Comparison of ENCODE assay signal across 8 cellular contexts in the genomic region with DNA sequence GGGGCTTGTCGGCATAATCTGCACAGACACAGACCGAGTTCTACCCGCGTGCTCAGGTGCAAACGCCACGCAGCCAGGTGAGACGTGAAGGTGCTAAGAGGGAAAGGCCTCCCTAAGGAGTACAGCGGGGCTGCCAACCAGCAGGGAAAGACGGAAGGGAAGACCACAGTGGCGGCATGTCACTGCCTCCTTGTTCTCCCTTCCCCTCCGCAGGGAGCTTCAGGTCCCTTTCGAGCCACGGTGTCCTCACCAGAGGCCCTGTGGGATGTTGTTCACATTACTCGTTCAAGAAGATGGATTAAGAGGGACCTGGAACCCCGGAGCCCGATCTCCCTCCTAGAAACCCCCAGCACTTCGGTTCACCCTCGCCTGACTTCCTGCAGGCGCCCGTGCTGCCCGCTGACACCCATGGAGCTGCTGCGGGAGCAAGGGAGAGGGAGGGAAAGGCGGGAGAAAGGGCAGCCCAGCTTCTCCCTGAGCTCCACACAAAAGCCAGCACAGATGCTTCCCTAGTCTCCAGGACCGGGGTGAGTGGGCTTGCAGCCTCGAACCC. TPM values are rescaled to one million over a fixed set of nuclear protein-coding genes. Genes with fewer than 3 reads are reported as not detected.
A peak's percentile ranks its signal among the peaks of the same experiment; 100 is the strongest.
DNase-seq lines count a peak whose midpoint lies in the region; ATAC-seq and TF ChIP-seq lines count a peak whose summit lies in the region.

No MANE protein-coding gene starts in this region.

- H3K4me1 Mint-ChIP-seq in activated T-cell treated with anti-CD3 and anti-CD28 coated beads, Interleukin-2, amount 50 U/mL, for 4 hours (ENCODE audit: low read depth), result peaks cover 22% of the 10 kb centered on the region
- H3K4me1 Mint-ChIP-seq in activated CD8-positive, alpha-beta T cell treated with anti-CD3 and anti-CD28 coated beads, Interleukin-2, amount 10 ng/mL, durations not matched to agents 7 days and 5 days (ENCODE audit: low read depth), result peaks cover 45% of the 10 kb centered on the region
- H3K4me1 Mint-ChIP-seq in glutamatergic neuron (ENCODE audit: low read depth, unreplicated experiment) (peaks cover 5% of the 10 kb centered on the region), progenitor cell of endocrine pancreas (ENCODE audit: low read depth) (peaks cover 14% of the 10 kb centered on the region)

- TF ChIP-seq CTCF in glutamatergic neuron (IDR thresholded peaks at IDR 0.05; ENCODE audit: partially characterized antibody, unreplicated experiment) (no peak), progenitor cell of endocrine pancreas (IDR thresholded peaks at IDR 0.05; ENCODE audit: unreplicated experiment) (no peak)

- H3K27me3 Mint-ChIP-seq in activated T-cell treated with anti-CD3 and anti-CD28 coated beads, Interleukin-2, amount 50 U/mL, for 4 hours (ENCODE audit: low read depth), result no peaks in the 10 kb centered on the region
- H3K27me3 Mint-ChIP-seq in activated CD8-positive, alpha-beta T cell treated with anti-CD3 and anti-CD28 coated beads, Interleukin-2, amount 10 ng/mL, durations not matched to agents 7 days and 5 days (ENCODE audit: low read depth), result no peaks in the 10 kb centered on the region
- H3K27me3 Mint-ChIP-seq in glutamatergic neuron (ENCODE audit: unreplicated experiment) (no peaks in the 10 kb centered on the region), progenitor cell of endocrine pancreas (no peaks in the 10 kb centered on the region)

- no peaks in the 10 kb centered on the region for H3K9me3 Mint-ChIP-seq in activated T-cell treated with anti-CD3 and anti-CD28 coated beads, Interleukin-2, amount 50 U/mL, for 4 hours
- H3K9me3 Mint-ChIP-seq in activated CD8-positive, alpha-beta T cell treated with anti-CD3 and anti-CD28 coated beads, Interleukin-2, amount 10 ng/mL, durations not matched to agents 7 days and 5 days (ENCODE audit: insufficient read depth), result no peaks in the 10 kb centered on the region
- peaks cover 5% of the 10 kb centered on the region for H3K9me3 Mint-ChIP-seq in glutamatergic neuron (ENCODE audit: unreplicated experiment)
- no peaks in the 10 kb centered on the region for H3K9me3 Mint-ChIP-seq in progenitor cell of endocrine pancreas (ENCODE audit: low read depth)

- CTCF ChIA-PET in activated CD8-positive, alpha-beta T cell treated with anti-CD3 and anti-CD28 coated beads, Interleukin-2, amount 10 ng/mL, durations not matched to agents 7 days and 5 days (lab: Charles Lee), result interaction anchor here (1.5 to 3.4 kb wide), 2 partner anchors 10 to 219 kb away, joined by 4 to 22 read pairs; no protein-coding TSS in a partner anchor

- H3K27ac Mint-ChIP-seq in activated CD8-positive, alpha-beta T cell treated with anti-CD3 and anti-CD28 coated beads, Interleukin-2, amount 10 ng/mL, durations not matched to agents 7 days and 5 days, result peak overlapping the region; percentile 93
- H3K27ac Mint-ChIP-seq in glutamatergic neuron (ENCODE audit: unreplicated experiment), result peak overlapping the region; percentile 71
- H3K27ac Mint-ChIP-seq in progenitor cell of endocrine pancreas, result peak overlapping the region; percentile 95

- DNase-seq in activated T-cell treated with anti-CD3 and anti-CD28 coated beads, Interleukin-2, amount 50 U/mL, for 4 hours, result no peak
- no peak for DNase-seq in activated T-cell treated with anti-CD3 and anti-CD28 coated beads, Interleukin-2, amount 50 U/mL, for 1 hour
- DNase-seq in HT-29 (ENCODE audit: low spot score) (peak; percentile 63), glutamatergic neuron (no peak), progenitor cell of endocrine pancreas (ENCODE audit: low spot score, unreplicated experiment) (no peak), SKM-1 treated with dmso at 0.1 percent for 144 hours (lab: John Stamatoyannopoulos, UW; ENCODE audit: unreplicated experiment) (no peak)
- no peak for DNase-seq in activated CD8-positive, alpha-beta T cell treated with anti-CD3 and anti-CD28 coated beads, Interleukin-2, amount 10 ng/mL, durations not matched to agents 7 days and 5 days

- peaks cover 27% of the 10 kb centered on the region for H3K36me3 Mint-ChIP-seq in activated T-cell treated with anti-CD3 and anti-CD28 coated beads, Interleukin-2, amount 50 U/mL, for 4 hours (ENCODE audit: insufficient read depth)
- H3K36me3 Mint-ChIP-seq in activated CD8-positive, alpha-beta T cell treated with anti-CD3 and anti-CD28 coated beads, Interleukin-2, amount 10 ng/mL, durations not matched to agents 7 days and 5 days (ENCODE audit: low read depth), result peaks cover 76% of the 10 kb centered on the region
- peaks cover 7% of the 10 kb centered on the region for H3K36me3 Mint-ChIP-seq in glutamatergic neuron (ENCODE audit: unreplicated experiment)
- peaks cover 14% of the 10 kb centered on the region for H3K36me3 Mint-ChIP-seq in progenitor cell of endocrine pancreas (ENCODE audit: insufficient read depth)

- POLR2A ChIA-PET in activated CD8-positive, alpha-beta T cell treated with anti-CD3 and anti-CD28 coated beads, Interleukin-2, amount 10 ng/mL, durations not matched to agents 7 days and 5 days (lab: Charles Lee), result interaction anchor here (0.9 to 1.7 kb wide), 2 partner anchors 10 to 17 kb away, joined by 4 to 5 read pairs; no protein-coding TSS in a partner anchor

- ATAC-seq in activated T-cell treated with anti-CD3 and anti-CD28 coated beads, Interleukin-2, amount 50 U/mL, for 4 hours, result peak; percentile 12 to 16
- ATAC-seq in activated CD8-positive, alpha-beta T cell treated with anti-CD3 and anti-CD28 coated beads, Interleukin-2, amount 10 ng/mL, durations not matched to agents 7 days and 5 days, result peak; percentile 22
- ATAC-seq in HG03378 (IDR thresholded peaks at IDR 0.05; ENCODE audit: unreplicated experiment), result no peak

- H3K4me3 Mint-ChIP-seq in activated T-cell treated with anti-CD3 and anti-CD28 coated beads, Interleukin-2, amount 50 U/mL, for 4 hours, result peak overlapping the region; percentile 89
- peak overlapping the region; percentile 90 for H3K4me3 Mint-ChIP-seq in activated CD8-positive, alpha-beta T cell treated with anti-CD3 and anti-CD28 coated beads, Interleukin-2, amount 10 ng/mL, durations not matched to agents 7 days and 5 days
- H3K4me3 Mint-ChIP-seq in glutamatergic neuron (ENCODE audit: unreplicated experiment) (peak overlapping the region; percentile 88), progenitor cell of endocrine pancreas (ENCODE audit: low read depth) (peak overlapping the region; percentile 85)

RNA-seq across cellular contexts. Expression of a gene that starts 0.7 kb away (rescaled TPM):
- 10 to 100 TPM; 60.9 to 67.7 (median 64.6) TPM for total RNA-seq in activated T-cell treated with anti-CD3 and anti-CD28 coated beads, Interleukin-2, amount 50 U/mL, for 4 hours
- total RNA-seq in HT-29 (2014; rRNA removed; shearing (Covaris generic)), result 87.6 and 111 TPM in 2 replicates
- total RNA-seq in activated CD8-positive, alpha-beta T cell treated with anti-CD3 and anti-CD28 coated beads, Interleukin-2, amount 10 ng/mL, durations not matched to agents 7 days and 5 days, result 10 to 100 TPM; 58.9 to 60.7 TPM
- total RNA-seq in glutamatergic neuron (ENCODE audit: unreplicated experiment) (104 TPM), progenitor cell of endocrine pancreas (69.0 and 69.2 TPM in 2 replicates)

RNA-seq across cellular contexts. Expression of a gene that starts 0.8 kb away (rescaled TPM):
- 10 to 100 TPM; 11.2 to 21.5 (median 18.5) TPM for total RNA-seq in activated T-cell treated with anti-CD3 and anti-CD28 coated beads, Interleukin-2, amount 50 U/mL, for 4 hours
- total RNA-seq in HT-29 (2014; rRNA removed; shearing (Covaris generic)), result 73.9 and 81.7 TPM in 2 replicates
- total RNA-seq in activated CD8-positive, alpha-beta T cell treated with anti-CD3 and anti-CD28 coated beads, Interleukin-2, amount 10 ng/mL, durations not matched to agents 7 days and 5 days, result 10 to 100 TPM; 38.6 to 42.6 TPM
- total RNA-seq in glutamatergic neuron (ENCODE audit: unreplicated experiment), result 3.9 TPM
- 11.9 and 13.5 TPM in 2 replicates for total RNA-seq in progenitor cell of endocrine pancreas

RNA-seq across cellular contexts. Expression of a gene that starts 41.1 kb away (rescaled TPM):
- 1 to 10 TPM; 6.0 to 7.0 (median 6.2) TPM for total RNA-seq in activated T-cell treated with anti-CD3 and anti-CD28 coated beads, Interleukin-2, amount 50 U/mL, for 4 hours
- total RNA-seq in HT-29 (2014; rRNA removed; shearing (Covaris generic)), result 23.2 and 43.4 TPM in 2 replicates
- 10 to 100 TPM; 11.9 to 17.0 TPM for total RNA-seq in activated CD8-positive, alpha-beta T cell treated with anti-CD3 and anti-CD28 coated beads, Interleukin-2, amount 10 ng/mL, durations not matched to agents 7 days and 5 days
- total RNA-seq in glutamatergic neuron (ENCODE audit: unreplicated experiment), result 73.0 TPM
- total RNA-seq in progenitor cell of endocrine pancreas, result 44.3 and 47.6 TPM in 2 replicates
